ENCODE assay signal across 32 cellular contexts in the genomic region with DNA sequence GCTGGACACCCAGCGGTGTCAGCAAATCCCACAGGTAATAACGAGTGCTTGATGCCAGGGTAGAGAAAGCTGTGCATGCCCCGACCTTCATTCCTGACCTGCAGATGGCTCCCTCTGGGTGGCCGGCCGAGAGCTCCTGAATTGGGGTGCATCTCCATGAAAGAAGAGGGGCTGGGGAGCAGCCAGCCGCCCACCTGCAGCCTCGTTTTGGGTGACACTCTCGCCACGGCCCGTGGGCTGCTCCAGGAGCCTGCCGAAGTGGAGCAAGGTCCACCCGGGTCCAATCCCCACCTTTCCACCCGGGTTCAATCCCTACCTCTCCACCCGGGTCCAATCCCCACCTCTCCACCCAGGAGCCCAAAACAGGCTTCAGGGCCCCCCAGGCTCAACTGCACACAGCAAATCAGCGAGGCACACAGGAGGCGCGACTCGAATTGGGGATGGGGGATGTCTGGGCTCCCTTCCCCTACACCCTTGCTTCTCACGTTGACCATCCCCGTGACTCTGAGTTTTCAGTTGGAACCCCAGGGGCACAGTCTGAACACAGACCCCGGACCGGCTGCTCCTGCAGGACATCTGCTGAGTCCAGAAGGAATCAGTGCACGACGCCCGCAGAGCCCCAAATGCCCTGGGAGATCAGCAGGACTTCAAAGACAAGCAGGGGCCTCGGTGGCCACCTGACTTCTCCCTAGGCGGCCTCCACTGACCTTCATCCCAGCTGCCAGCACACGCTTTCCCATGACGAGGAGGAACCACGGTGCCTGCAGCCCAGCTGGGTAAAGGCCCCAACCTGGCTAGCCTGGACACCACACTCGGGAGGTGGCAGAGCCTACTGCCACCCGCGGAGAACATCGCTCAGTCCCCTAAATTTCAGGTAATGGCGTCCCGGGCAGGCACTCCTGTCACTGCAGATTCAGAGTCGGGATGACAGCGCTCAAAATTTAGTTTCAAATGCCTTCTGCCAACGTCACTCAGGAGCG.
"Had no signal": no experiment of that assay in that cellular context is flagged by ENCODE, and none has a peak within 500 bp of the region (broad histone marks: within the 10 kb centered on the region; RNA-seq: fewer than 3 reads in every experiment).

No MANE protein-coding gene starts in this region.

- H3K27ac ChIP-seq: VCaP had no signal

- DNase-seq: activated CD4-positive, alpha-beta memory T cell treated with anti-CD3 and anti-CD28 coated beads, Interleukin-2, amount 10 ng/mL, durations not matched to agents 7 days and 5 days; activated CD4-positive, alpha-beta T cell treated with anti-CD3 and anti-CD28 coated beads for 1 hour; activated CD4-positive, alpha-beta T cell treated with anti-CD3 and anti-CD28 coated beads for 48 hours; activated CD4-positive, CD25-positive, alpha-beta regulatory T cell; activated CD8-positive, alpha-beta memory T cell treated with anti-CD3 and anti-CD28 coated beads for 24 hours; activated CD8-positive, alpha-beta memory T cell treated with anti-CD3 and anti-CD28 coated beads, Interleukin-2, amount 10 ng/mL, durations not matched to agents 7 days and 5 days; activated CD8-positive, alpha-beta memory T cell treated with anti-CD3 and anti-CD28 coated beads, Interleukin-2, amount 50 U/mL, for 48 hours; activated effector memory CD4-positive, alpha-beta T cell treated with Interleukin-2 at 50 U/mL for 16 hours; activated naive CD4-positive, alpha-beta T cell treated with anti-CD3 and anti-CD28 coated beads, Interleukin-2, amount 10 ng/mL, durations not matched to agents 7 days and 5 days; activated naive CD8-positive, alpha-beta T cell treated with anti-CD3 and anti-CD28 coated beads, Interleukin-2, amount 50 U/mL, for 24 hours; activated T-cell treated with anti-CD3 and anti-CD28 coated beads, Interleukin-2, amount 50 U/mL, for 48 hours; anterior cingulate cortex; caudate nucleus; cerebellar nuclear complex; Karpas-422; NCI-H1105; NCI-H1417 treated with DMSO at 0.1 percent for 48 hours; NCI-H187 treated with DMSO at 0.1 percent for 48 hours; NCI-H2081; NCI-H2171 treated with DMSO at 0.1 percent for 48 hours; NCI-H226; NCI-H446 treated with DMSO at 0.1 percent for 48 hours; NCI-H524; NCI-H69; NCI-H82; SIG-M5; SW 1271; T-helper 1 cell; T-helper 2 cell; T-helper 9 cell had no signal

- ATAC-seq: activated CD8-positive, alpha-beta memory T cell treated with anti-CD3 and anti-CD28 coated beads, Interleukin-2, amount 10 ng/mL, durations not matched to agents 7 days and 5 days; activated naive CD8-positive, alpha-beta T cell treated with anti-CD3 and anti-CD28 coated beads, Interleukin-2, amount 50 U/mL, for 24 hours had no signal

- FAIRE-seq: bronchial epithelial cell had no signal
